Comparison of ENCODE assay signal across 7 cellular contexts in genomic region chr3:63067999-63068645, GRCh38.
DNase-seq lines count a peak whose midpoint lies in the region; ATAC-seq and TF ChIP-seq lines count a peak whose summit lies in the region.

No MANE protein-coding gene starts in this region.

- H3K9me3 ChIP-seq in colonic mucosa, result no peaks in the 10 kb centered on the region

- H3K27me3 ChIP-seq in GM23338 (ENCODE audit: insufficient read depth) (no peaks in the 10 kb centered on the region), colonic mucosa (no peaks in the 10 kb centered on the region)

- H4K20me1 ChIP-seq in GM23338 (replicated peaks; ENCODE audit: insufficient read depth), result no peaks in the 10 kb centered on the region

- no peaks in the 10 kb centered on the region for H3K36me3 Mint-ChIP-seq in GM23338 (ENCODE audit: low read depth)

- intact Hi-C loops in colonic mucosa (cut with DNase I), result no loop called here

- H3K27ac ChIP-seq in GM23338 (ENCODE audit: low read depth) (no peak overlapping the region), colonic mucosa (no peak overlapping the region)

- H3K4me1 ChIP-seq in GM23338 (ENCODE audit: insufficient read depth), result peaks cover 3% of the 10 kb centered on the region; the same call in 1 of the 2 replicates
- H3K4me1 ChIP-seq in colonic mucosa, result no peaks in the 10 kb centered on the region

- peaks cover 8% of the 10 kb centered on the region for H3K4me1 Mint-ChIP-seq in GM23338
- H3K4me1 Mint-ChIP-seq in stimulated activated naive CD8-positive, alpha-beta T cell treated with anti-CD3 and anti-CD28 coated beads, Interleukin-15, amount 100 ng/mL, for 72 hours, result no peaks in the 10 kb centered on the region

- no peak overlapping the region for H2AFZ ChIP-seq in GM23338

- H3K4me3 ChIP-seq in GM23338, result no peak overlapping the region
- no peak overlapping the region for H3K4me3 ChIP-seq in colonic mucosa

- H3K4me2 ChIP-seq in GM23338, result no peak overlapping the region

- no peaks in the 10 kb centered on the region for H3K79me2 ChIP-seq in GM23338 (replicated peaks; ENCODE audit: insufficient read depth)

- no peak overlapping the region for H3K27ac Mint-ChIP-seq in GM23338
- H3K27ac Mint-ChIP-seq in stimulated activated naive CD8-positive, alpha-beta T cell treated with anti-CD3 and anti-CD28 coated beads, Interleukin-15, amount 100 ng/mL, for 72 hours, result no peak overlapping the region

- H3F3A ChIP-seq in GM23338 (replicated peaks; ENCODE audit: low read depth), result no peaks in the 10 kb centered on the region

- H3K9me2 ChIP-seq in GM23338 (ENCODE audit: insufficient read depth), result no peaks in the 10 kb centered on the region; the same call in none of the 2 replicates

- peak; percentile 80 for DNase-seq in GM23338 (ENCODE audit: low spot score)
- DNase-seq in NCI-H1930 (lab: John Stamatoyannopoulos, UW), result peak; percentile 19 to 33
- DNase-seq in colonic mucosa, result peak; percentile 38
- peak; percentile 58 for DNase-seq in myocyte (ENCODE audit: low read depth)
- no peak for DNase-seq in stimulated activated naive CD8-positive, alpha-beta T cell treated with anti-CD3 and anti-CD28 coated beads, Interleukin-15, amount 100 ng/mL, for 72 hours

- ATAC-seq in GM23338, result peak; percentile 61; the same call in 2 of the 3 replicates
- no peak for ATAC-seq in GM21717 (IDR thresholded peaks at IDR 0.05; ENCODE audit: unreplicated experiment)
- no peak for ATAC-seq in HG03378 (IDR thresholded peaks at IDR 0.05; ENCODE audit: unreplicated experiment)
- ATAC-seq in stimulated activated naive CD8-positive, alpha-beta T cell treated with anti-CD3 and anti-CD28 coated beads, Interleukin-15, amount 100 ng/mL, for 72 hours, result no peak

- TF ChIP-seq CTCF in GM23338 (conservative IDR thresholded peaks at IDR 0.05; ENCODE audit: low read depth in 2 of 2), result no peak
- no peak for TF ChIP-seq CTCF in colonic mucosa (IDR thresholded peaks at IDR 0.05)

- H3K27me3 Mint-ChIP-seq in GM23338 (ENCODE audit: insufficient read depth, low read depth, poor library complexity), result no peaks in the 10 kb centered on the region
- H3K27me3 Mint-ChIP-seq in stimulated activated naive CD8-positive, alpha-beta T cell treated with anti-CD3 and anti-CD28 coated beads, Interleukin-15, amount 100 ng/mL, for 72 hours, result no peaks in the 10 kb centered on the region

- no peaks in the 10 kb centered on the region for H3K36me3 ChIP-seq in GM23338 (ENCODE audit: insufficient read depth)
- H3K36me3 ChIP-seq in colonic mucosa, result no peaks in the 10 kb centered on the region

- no peaks in the 10 kb centered on the region for H3K9me3 Mint-ChIP-seq in GM23338
- peaks cover 12 to 21% of the 10 kb centered on the region in 2 donors for H3K9me3 Mint-ChIP-seq in stimulated activated naive CD8-positive, alpha-beta T cell treated with anti-CD3 and anti-CD28 coated beads, Interleukin-15, amount 100 ng/mL, for 72 hours

- no peak overlapping the region for H3K4me3 Mint-ChIP-seq in GM23338
- no peak overlapping the region for H3K4me3 Mint-ChIP-seq in stimulated activated naive CD8-positive, alpha-beta T cell treated with anti-CD3 and anti-CD28 coated beads, Interleukin-15, amount 100 ng/mL, for 72 hours

- H3K9ac ChIP-seq in colonic mucosa (ENCODE audit: low read depth in 2 of 2, low read length in 2 of 2), result no peak overlapping the region

TF ChIP-seq in GM23338, 12 proteins besides CTCF, POLR2A, EP300 and RAD21:
- TF ChIP-seq REST (IDR thresholded peaks at IDR 0.05; ENCODE audit: unreplicated experiment) (peak; percentile 91), ETS1 (IDR thresholded peaks at IDR 0.05) (no peak)

Comparison
In these comparisons a context has a peak if more than half of its experiments do, and no peak if none do; other contexts are left out.
1. DNase-seq: peak in GM23338 (single experiment), NCI-H1930 (2 of 2), colonic mucosa (single experiment) and myocyte (single experiment); none in stimulated activated naive CD8-positive, alpha-beta T cell treated with anti-CD3 and anti-CD28 coated beads, Interleukin-15, amount 100 ng/mL, for 72 hours (0 of 2).